18 cellular contexts compared by ENCODE assay signal in the genomic region with DNA sequence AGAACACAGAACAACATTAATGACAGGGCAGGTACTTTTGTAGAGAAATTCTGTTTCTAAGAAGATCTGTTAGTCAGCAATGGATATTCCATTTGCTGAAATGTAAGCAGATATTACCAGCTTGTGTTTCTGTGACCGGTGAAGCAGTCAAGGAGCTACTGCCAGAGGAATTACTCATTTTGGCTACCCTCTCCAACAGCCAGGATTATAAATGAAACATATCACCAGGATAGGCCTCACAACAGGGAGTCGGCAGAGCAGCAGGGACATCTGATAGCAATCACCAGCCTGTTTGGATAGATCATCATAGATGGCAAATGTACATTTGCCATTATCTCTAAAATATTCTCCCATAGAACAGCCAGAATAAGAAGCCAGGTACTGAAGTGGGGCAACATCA.
"Had no signal": no experiment of that assay in that cellular context is flagged by ENCODE, and none has a peak within 500 bp of the region (broad histone marks: within the 10 kb centered on the region; RNA-seq: fewer than 3 reads in every experiment).

No MANE protein-coding gene starts in this region.

- DNase-seq: activated B cell treated with CpG ODN at 0.5 μM for 24 hours; activated CD4-positive, alpha-beta memory T cell treated with anti-CD3 and anti-CD28 coated beads for 36 hours; activated CD4-positive, alpha-beta T cell treated with anti-CD3 and anti-CD28 coated beads for 4 hours; activated CD8-positive, alpha-beta memory T cell treated with anti-CD3 and anti-CD28 coated beads, Interleukin-2, amount 10 ng/mL, durations not matched to agents 7 days and 5 days; activated naive CD8-positive, alpha-beta T cell treated with anti-CD3 and anti-CD28 coated beads for 36 hours; amygdala; erythroblast; heart right ventricle; immature natural killer cell; naive thymus-derived CD8-positive, alpha-beta T cell; retina; stimulated activated CD8-positive, alpha-beta memory T cell treated with anti-CD3 and anti-CD28 coated beads, Interleukin-4, amount 100 ng/mL, for 48 hours; stimulated activated naive CD4-positive, alpha-beta T cell had no signal

- H3K9ac ChIP-seq: parathyroid adenoma had no signal

- H3K4me3 ChIP-seq: coronary artery, gastroesophageal sphincter, heart right ventricle had no signal

- FAIRE-seq: endometrium had no signal

- H3K36me3 ChIP-seq: gastroesophageal sphincter, heart right ventricle, neutrophil had no signal

- H3K9me3 ChIP-seq: gastroesophageal sphincter had no signal

- H3K79me2 ChIP-seq: parathyroid adenoma had no signal

- H3K4me3 Mint-ChIP-seq: activated B cell treated with CpG ODN at 0.5 μM for 24 hours; activated CD4-positive, alpha-beta memory T cell treated with anti-CD3 and anti-CD28 coated beads for 36 hours; activated CD8-positive, alpha-beta memory T cell treated with anti-CD3 and anti-CD28 coated beads, Interleukin-2, amount 10 ng/mL, durations not matched to agents 7 days and 5 days; activated naive CD8-positive, alpha-beta T cell treated with anti-CD3 and anti-CD28 coated beads for 36 hours; immature natural killer cell; naive thymus-derived CD8-positive, alpha-beta T cell had no signal

- H3K27ac ChIP-seq: coronary artery, gastroesophageal sphincter, heart right ventricle, neutrophil, parathyroid adenoma had no signal

- H3K4me1 ChIP-seq: heart right ventricle, parathyroid adenoma had no signal

- H3K36me3 Mint-ChIP-seq: activated CD4-positive, alpha-beta memory T cell treated with anti-CD3 and anti-CD28 coated beads for 36 hours; activated CD8-positive, alpha-beta memory T cell treated with anti-CD3 and anti-CD28 coated beads, Interleukin-2, amount 10 ng/mL, durations not matched to agents 7 days and 5 days; activated naive CD8-positive, alpha-beta T cell treated with anti-CD3 and anti-CD28 coated beads for 36 hours; immature natural killer cell; naive thymus-derived CD8-positive, alpha-beta T cell had no signal

- H3K27ac Mint-ChIP-seq: activated B cell treated with CpG ODN at 0.5 μM for 24 hours; activated CD4-positive, alpha-beta memory T cell treated with anti-CD3 and anti-CD28 coated beads for 36 hours; activated CD8-positive, alpha-beta memory T cell treated with anti-CD3 and anti-CD28 coated beads, Interleukin-2, amount 10 ng/mL, durations not matched to agents 7 days and 5 days; activated naive CD8-positive, alpha-beta T cell treated with anti-CD3 and anti-CD28 coated beads for 36 hours; immature natural killer cell; naive thymus-derived CD8-positive, alpha-beta T cell had no signal

- H3K4me1 Mint-ChIP-seq: activated B cell treated with CpG ODN at 0.5 μM for 24 hours; activated CD8-positive, alpha-beta memory T cell treated with anti-CD3 and anti-CD28 coated beads, Interleukin-2, amount 10 ng/mL, durations not matched to agents 7 days and 5 days; activated naive CD8-positive, alpha-beta T cell treated with anti-CD3 and anti-CD28 coated beads for 36 hours; immature natural killer cell; naive thymus-derived CD8-positive, alpha-beta T cell had no signal

- H3K27me3 ChIP-seq: gastroesophageal sphincter, heart right ventricle, neutrophil had no signal

- H3K27me3 Mint-ChIP-seq: activated B cell treated with CpG ODN at 0.5 μM for 24 hours; activated CD4-positive, alpha-beta memory T cell treated with anti-CD3 and anti-CD28 coated beads for 36 hours; activated CD8-positive, alpha-beta memory T cell treated with anti-CD3 and anti-CD28 coated beads, Interleukin-2, amount 10 ng/mL, durations not matched to agents 7 days and 5 days; activated naive CD8-positive, alpha-beta T cell treated with anti-CD3 and anti-CD28 coated beads for 36 hours; naive thymus-derived CD8-positive, alpha-beta T cell had no signal

- H2AFZ ChIP-seq: parathyroid adenoma had no signal
